Comparison of ENCODE assay signal across 27 cellular contexts in genomic region chr6:2667617-2668016, GRCh38.
DNase-seq lines count a peak whose midpoint lies in the region; ATAC-seq, FAIRE-seq and TF ChIP-seq lines count a peak whose summit lies in the region.
"Had no signal": no experiment of that assay in that cellular context is flagged by ENCODE, and none has a peak within 500 bp of the region (broad histone marks: within the 10 kb centered on the region; RNA-seq: fewer than 3 reads in every experiment).

No MANE protein-coding gene starts in this region.

- POLR2A ChIA-PET in K562 (lab: Yijun Ruan, JAX) (interaction anchor here (0.7 kb wide), 1 partner anchor 1066 kb away, joined by 3 read pairs; no protein-coding TSS in a partner anchor), MCF 10A (lab: Yijun Ruan, JAX) (no interaction called here)

- H3K27me3 ChIP-seq in K562 (ENCODE audit: control insufficient read depth in 2 of 2, insufficient read depth in 2 of 2, low read length in 2 of 2) (peaks cover 43 to 52% of the 10 kb centered on the region in 2 experiments), psoas muscle (ENCODE audit: insufficient read depth in 3 of 3, low read length in 2 of 3) (no peaks in the 10 kb centered on the region)
- H3K27me3 ChIP-seq: BE2C; BLaER1 treated with 17β-estradiol and CSF1 and Interleukin-3, amounts not matched to agents 10 nM and 100 nM had no signal

- H3K27ac ChIP-seq in K562 (ENCODE audit: extremely low read depth, low read depth, low read length) (no peak overlapping the region), psoas muscle (peak overlapping the region; percentile 89)
- H3K27ac ChIP-seq: A549; BLaER1 treated with 17β-estradiol and CSF1 and Interleukin-3, amounts not matched to agents 10 nM and 100 nM; GM23248 had no signal

- no peaks in the 10 kb centered on the region for H3K9me1 ChIP-seq in K562 (ENCODE audit: control insufficient read depth, insufficient read depth, low read length)

- H3K27me3 Mint-ChIP-seq in MCF 10A (ENCODE audit: insufficient read depth, unreplicated experiment), result no peaks in the 10 kb centered on the region
- H3K27me3 Mint-ChIP-seq: CD4-positive, alpha-beta T cell had no signal

- H3K27ac Mint-ChIP-seq in MCF 10A (ENCODE audit: low read depth, unreplicated experiment), result no peak overlapping the region
- H3K27ac Mint-ChIP-seq: CD14-positive monocyte; CD4-positive, alpha-beta T cell; CD8-positive, alpha-beta memory T cell; H9 had no signal

- no peak for TF ChIP-seq RAD21 in K562 (CRISPR knock-in tag; conservative IDR thresholded peaks at IDR 0.05 in 1 of 2, IDR thresholded peaks at IDR 0.05 in 1 of 2)

- H2AFZ ChIP-seq in K562 (ENCODE audit: low read depth, low read length), result no peak overlapping the region
- H2AFZ ChIP-seq: GM23248 had no signal

- H3K36me3 ChIP-seq in K562 (ENCODE audit: control insufficient read depth, insufficient read depth, low read length) (no peaks in the 10 kb centered on the region), psoas muscle (ENCODE audit: insufficient read depth in 1 of 2, low read depth in 1 of 2) (no peaks in the 10 kb centered on the region)
- H3K36me3 ChIP-seq: BE2C; BLaER1 treated with 17β-estradiol and CSF1 and Interleukin-3, amounts not matched to agents 10 nM and 100 nM had no signal

- no peak for ATAC-seq in K562
- ATAC-seq in left lobe of liver, result peak; percentile 52
- ATAC-seq in psoas muscle, result no peak
- ATAC-seq: A549, GM12878, HCT116 had no signal

- H3K4me1 ChIP-seq in K562 (replicated peaks in 1 of 2; ENCODE audit: control insufficient read depth in 2 of 2, insufficient read depth in 2 of 2, low read length in 2 of 2) (no peaks in the 10 kb centered on the region), psoas muscle (peaks cover 9% of the 10 kb centered on the region)
- H3K4me1 ChIP-seq: A549, BE2C had no signal

- H3K4me3 ChIP-seq in K562 (no peak overlapping the region), psoas muscle (no peak overlapping the region)
- H3K4me3 ChIP-seq: A549; BLaER1 treated with 17β-estradiol and CSF1 and Interleukin-3, amounts not matched to agents 10 nM and 100 nM; GM12878; GM23248 had no signal

- H3K9me3 ChIP-seq in K562 (replicated peaks; ENCODE audit: control insufficient read depth, insufficient read depth, low read depth, low read length), result no peaks in the 10 kb centered on the region
- H3K9me3 ChIP-seq in psoas muscle, result no peaks in the 10 kb centered on the region
- H3K9me3 ChIP-seq: A549, BE2C had no signal

- in situ Hi-C loops in K562 (cut with MboI), result no loop called here

- H3K4me1 Mint-ChIP-seq in MCF 10A (ENCODE audit: insufficient read depth, unreplicated experiment), result peaks cover 8% of the 10 kb centered on the region
- H3K4me1 Mint-ChIP-seq: CD8-positive, alpha-beta memory T cell had no signal

- no peak for TF ChIP-seq POLR2A in K562 (conservative IDR thresholded peaks at IDR 0.05)

- no peaks in the 10 kb centered on the region for H3K36me3 Mint-ChIP-seq in MCF 10A (ENCODE audit: insufficient read depth, unreplicated experiment)
- H3K36me3 Mint-ChIP-seq: CD14-positive monocyte had no signal

- H4K20me1 ChIP-seq in K562 (replicated peaks; ENCODE audit: control insufficient read depth, insufficient read depth, low read length), result no peaks in the 10 kb centered on the region
- H4K20me1 ChIP-seq: BLaER1 treated with 17β-estradiol and CSF1 and Interleukin-3, amounts not matched to agents 10 nM and 100 nM had no signal

- H3K4me2 ChIP-seq in K562 (ENCODE audit: insufficient read depth, low read length), result no peak overlapping the region
- H3K4me2 ChIP-seq: A549 had no signal

- intact Hi-C loops in K562 (cut with micrococcal nuclease), result no loop called here
- intact Hi-C loops in psoas muscle (cut with DNase I), result no loop called here
- intact Hi-C loops in MCF 10A (cut with micrococcal nuclease), result no loop called here

- no peaks in the 10 kb centered on the region for H3K9me3 Mint-ChIP-seq in MCF 10A (ENCODE audit: unreplicated experiment)
- H3K9me3 Mint-ChIP-seq: CD4-positive, alpha-beta T cell; CD8-positive, alpha-beta memory T cell had no signal

- DNase-seq in RPMI8226 (peak; percentile 78), K562 (ENCODE audit: extremely low read depth in 1 of 4, low spot score in 3 of 4) (no peak), left lobe of liver (ENCODE audit: low spot score) (no peak), psoas muscle (no peak), dedifferentiated amniotic fluid mesenchymal stem cell (ENCODE audit: extremely low spot score) (no peak), NCI-H1417 (lab: John Stamatoyannopoulos, UW) (no peak), MCF 10A (ENCODE audit: unreplicated experiment) (no peak)
- DNase-seq: 8988T; ACHN; AML-193; BE2C; CD4-positive, alpha-beta T cell; CD8-positive, alpha-beta memory T cell; DMS 273 treated with DMSO at 0.1 percent for 48 hours; DMS79; EL; GDM1; GM23248; H9 had no signal

- BruUV-seq in K562 (replicated peaks; lab: Mats Ljungman, UMichigan), result no TSS peak
- no TSS peak for BruUV-seq in MCF 10A (replicated peaks; lab: Mats Ljungman, UMichigan)

- H3K9ac ChIP-seq in K562 (ENCODE audit: insufficient read depth in 1 of 2, low read depth in 2 of 2, low read length in 2 of 2), result no peak overlapping the region
- H3K9ac ChIP-seq: BLaER1 treated with 17β-estradiol and CSF1 and Interleukin-3, amounts not matched to agents 10 nM and 100 nM; GM23248 had no signal

- WGBS in K562 (ENCODE audit: insufficient coverage, low coverage, missing lambda C conversion rate), result 3% methylated on average over 7 of the region's 7 CpGs
- WGBS in psoas muscle, 3 donors, result 79 to 88% (median 79%) methylated on average over 7 of the region's 7 CpGs

- TF ChIP-seq EP300 in K562 (IDR thresholded peaks at IDR 0.05; ENCODE audit: low read length), result no peak

- no peaks in the 10 kb centered on the region for H3K79me2 ChIP-seq in K562 (ENCODE audit: control insufficient read depth, insufficient read depth, low read length)

- no peak overlapping the region for H3K4me3 Mint-ChIP-seq in MCF 10A (ENCODE audit: unreplicated experiment)
- H3K4me3 Mint-ChIP-seq: CD14-positive monocyte; CD4-positive, alpha-beta T cell; CD8-positive, alpha-beta memory T cell; H9 had no signal

- CTCF ChIA-PET in K562 (lab: Yijun Ruan, JAX; ENCODE audit: low intra/inter-chr PET ratio), result no interaction called here
- CTCF ChIA-PET in MCF 10A (lab: Yijun Ruan, JAX), result interaction anchor here (1.0 kb wide), 1 partner anchor 33 kb away, joined by 5 read pairs; no protein-coding TSS in a partner anchor

- FAIRE-seq in K562 (lab: Jason Lieb, UNC), result no peak
- FAIRE-seq: A549, D721Med, GM12878, GM19239, H1 had no signal

- TF ChIP-seq CTCF in K562 (IDR thresholded peaks at IDR 0.05 in 2 of 3, conservative IDR thresholded peaks at IDR 0.05 in 1 of 3; ENCODE audit: insufficient read depth in 2 of 3, low read depth in 1 of 3, low read length in 3 of 3), result no peak
- TF ChIP-seq CTCF in psoas muscle (IDR thresholded peaks at IDR 0.05), result no peak
- no peak for TF ChIP-seq CTCF in MCF 10A (IDR thresholded peaks at IDR 0.05; ENCODE audit: unreplicated experiment)

TF ChIP-seq in K562, 482 proteins besides CTCF, POLR2A, EP300 and RAD21:
- TF ChIP-seq CBX2 (IDR thresholded peaks at IDR 0.05; ENCODE audit: insufficient read depth, low read length, poor library complexity, severe bottlenecking) (no peak), ZC3H8 (IDR thresholded peaks at IDR 0.05) (no peak), ZNF253 (CRISPR knock-in tag; conservative IDR thresholded peaks at IDR 0.05) (no peak), ZBTB26 (CRISPR knock-in tag; IDR thresholded peaks at IDR 0.05) (no peak), NCOA6 (IDR thresholded peaks at IDR 0.05) (no peak), MAFG (tag; conservative IDR thresholded peaks at IDR 0.05) (0 out of 2 replicates have a peak, but pooled peaks have one; percentile 8)
